In the genomic region with DNA sequence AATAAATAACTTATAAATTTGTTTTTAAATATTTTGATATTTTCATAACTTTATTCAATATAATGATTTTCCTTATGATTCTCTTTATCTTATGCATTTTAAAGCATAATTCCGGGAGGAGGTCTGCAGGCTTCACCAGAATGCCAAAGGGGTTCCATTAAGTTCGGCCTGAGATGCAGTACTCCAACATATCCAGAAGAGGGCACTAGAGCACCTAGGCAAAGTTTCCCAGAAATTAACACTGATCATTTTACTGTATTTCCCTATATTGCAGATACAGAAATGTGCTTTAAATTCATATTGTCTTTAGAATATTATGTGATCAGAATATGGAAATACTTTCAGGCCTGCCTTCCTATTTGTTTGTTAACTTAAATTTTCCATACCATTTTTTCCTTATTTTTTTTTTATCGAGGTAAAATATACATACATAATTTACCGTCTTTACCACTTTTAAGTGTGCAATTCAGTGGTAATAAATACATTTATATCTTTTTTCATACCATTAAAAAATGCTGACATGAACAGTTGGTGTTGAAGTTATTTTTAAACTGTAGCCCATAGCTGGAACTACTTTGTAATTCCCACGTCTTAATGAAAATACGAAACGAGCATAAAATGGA, we compare ENCODE assay signal across 1 cellular context.
TF ChIP-seq lines count a peak whose summit lies in the region.

No MANE protein-coding gene starts in this region.

TF ChIP-seq in GM12878, 131 proteins besides CTCF, POLR2A, EP300 and RAD21 (continued from another document):
- TF ChIP-seq NKRF (conservative IDR thresholded peaks at IDR 0.05) (no peak), SMAD5 (IDR thresholded peaks at IDR 0.05; ENCODE audit: low read depth) (no peak)
